Comparison of ENCODE assay signal across 20 cellular contexts in genomic region chr19:4043410-4043809, GRCh38. TPM values are rescaled to one million over a fixed set of nuclear protein-coding genes. Genes with fewer than 3 reads are reported as not detected.
DNase-seq lines count a peak whose midpoint lies in the region; ATAC-seq and TF ChIP-seq lines count a peak whose summit lies in the region.
"Had no signal": no experiment of that assay in that cellular context is flagged by ENCODE, and none has a peak within 500 bp of the region (broad histone marks: within the 10 kb centered on the region; RNA-seq: fewer than 3 reads in every experiment).

No MANE protein-coding gene starts in this region.

- in situ Hi-C loops in transverse colon (cut with MboI; ENCODE audit: low pct_ligation_motif_present in 1 of 4, low pct_unique_long_range_greater_than_20kb in 1 of 4, low sequenced_read_pairs in 3 of 4), result no loop called here

- peaks cover 3 to 36% (median 17%) of the 10 kb centered on the region in 4 donors for H3K4me1 ChIP-seq in transverse colon
- H3K4me1 ChIP-seq: HAP-1, SJSA1 had no signal

- no peaks in the 10 kb centered on the region for H3K27me3 Mint-ChIP-seq in activated T-cell treated with anti-CD3 and anti-CD28 coated beads, Interleukin-2, amount 50 U/mL, for 72 hours (ENCODE audit: low read depth)
- H3K27me3 Mint-ChIP-seq in nephron progenitor cell (ENCODE audit: low read depth, poor library complexity), result no peaks in the 10 kb centered on the region

- no peak overlapping the region for H3K4me3 ChIP-seq in transverse colon
- H3K4me3 ChIP-seq: HAP-1, SJSA1 had no signal

- H3K9me3 ChIP-seq in transverse colon, result no peaks in the 10 kb centered on the region
- H3K9me3 ChIP-seq: HAP-1, SJSA1 had no signal

- H3K27me3 ChIP-seq in transverse colon, result no peaks in the 10 kb centered on the region
- H3K27me3 ChIP-seq: SJSA1 had no signal

- peaks cover 0 to 22% (median 11%) of the 10 kb centered on the region in 4 donors for H3K36me3 ChIP-seq in transverse colon

- 42% methylated on average over 11 of the region's 11 CpGs; no CpG with 5 or more reads in 1 of the 2 donors for WGBS in transverse colon (ENCODE audit: low coverage in 1 of 2), 2 donors

- intact Hi-C loops in transverse colon (cut with DNase I; ENCODE audit: low total_unique reads), result no loop called here

- H3K27ac ChIP-seq in VCaP, result peak overlapping the region; percentile 73
- H3K27ac ChIP-seq in transverse colon, result peak overlapping the region; percentile 14 to 53 (median 44)
- H3K27ac ChIP-seq: SJSA1 had no signal

- H3K27ac Mint-ChIP-seq in activated T-cell treated with anti-CD3 and anti-CD28 coated beads, Interleukin-2, amount 50 U/mL, for 72 hours, result peak overlapping the region; percentile 50
- H3K27ac Mint-ChIP-seq in nephron progenitor cell, result peak overlapping the region; percentile 78

- no peak for ATAC-seq in activated T-cell treated with anti-CD3 and anti-CD28 coated beads, Interleukin-2, amount 50 U/mL, for 72 hours (replicated peaks in 1 of 2)

- no peak for TF ChIP-seq POLR2A in transverse colon (IDR thresholded peaks at IDR 0.05)

- H3K9me3 Mint-ChIP-seq in activated T-cell treated with anti-CD3 and anti-CD28 coated beads, Interleukin-2, amount 50 U/mL, for 72 hours, result no peaks in the 10 kb centered on the region
- H3K9me3 Mint-ChIP-seq in nephron progenitor cell, result no peaks in the 10 kb centered on the region
- H3K9me3 Mint-ChIP-seq: CD14-positive monocyte had no signal

- H3K4me3 Mint-ChIP-seq in activated T-cell treated with anti-CD3 and anti-CD28 coated beads, Interleukin-2, amount 50 U/mL, for 72 hours, result no peak overlapping the region
- H3K4me3 Mint-ChIP-seq in nephron progenitor cell, result no peak overlapping the region
- H3K4me3 Mint-ChIP-seq: CD14-positive monocyte had no signal

- TF ChIP-seq EP300 in transverse colon (IDR thresholded peaks at IDR 0.05; ENCODE audit: low read depth), result no peak

- H3K36me3 Mint-ChIP-seq in activated T-cell treated with anti-CD3 and anti-CD28 coated beads, Interleukin-2, amount 50 U/mL, for 72 hours (ENCODE audit: insufficient read depth in 2 of 2), result peaks cover 0 to 3% of the 10 kb centered on the region in 2 donors
- H3K36me3 Mint-ChIP-seq in nephron progenitor cell (ENCODE audit: low read depth), result peaks cover 25% of the 10 kb centered on the region

- TF ChIP-seq CTCF in VCaP (conservative IDR thresholded peaks at IDR 0.05) (no peak), nephron progenitor cell (IDR thresholded peaks at IDR 0.05) (no peak), transverse colon (IDR thresholded peaks at IDR 0.05) (no peak)

- H3K4me1 Mint-ChIP-seq in activated T-cell treated with anti-CD3 and anti-CD28 coated beads, Interleukin-2, amount 50 U/mL, for 72 hours (ENCODE audit: low read depth), result no peaks in the 10 kb centered on the region
- peaks cover 28% of the 10 kb centered on the region for H3K4me1 Mint-ChIP-seq in nephron progenitor cell
- H3K4me1 Mint-ChIP-seq: CD14-positive monocyte had no signal

- DNase-seq in activated T-cell treated with anti-CD3 and anti-CD28 coated beads, Interleukin-2, amount 50 U/mL, for 72 hours, result no peak
- DNase-seq in activated T-cell treated with anti-CD3 and anti-CD28 coated beads, Interleukin-2, amount 50 U/mL, for 48 hours, result no peak
- DNase-seq in nephron progenitor cell (no peak), transverse colon (no peak), GOT3 (lab: John Stamatoyannopoulos, UW) (no peak), kidney glomerular epithelial cell (lab: John Stamatoyannopoulos, UW) (no peak)
- DNase-seq in activated effector memory CD4-positive, alpha-beta T cell treated with Interleukin-2 at 50 U/mL for 16 hours, result no peak
- DNase-seq: EL, GF-D8, KG1, NCI-H1092 treated with DMSO at 0.1 percent for 48 hours, NCI-H1436 treated with DMSO at 0.1 percent for 48 hours, NCI-H1930, NCI-H345, NCI-H524, NCI-H774 had no signal

RNA-seq across cellular contexts. Expression of gene ZBTB7A, which starts 23.3 kb away (rescaled TPM):
- total RNA-seq in activated T-cell treated with anti-CD3 and anti-CD28 coated beads, Interleukin-2, amount 50 U/mL, for 72 hours, result 10 to 100 TPM; 29.9 to 39.6 TPM
- 100 to 1,000 TPM; 101 to 224 (median 141) TPM for total RNA-seq in transverse colon

RNA-seq across cellular contexts. Expression of gene PIAS4, which starts 35.9 kb away (rescaled TPM):
- 10 to 100 TPM; 33.4 TPM for total RNA-seq in activated T-cell treated with anti-CD3 and anti-CD28 coated beads, Interleukin-2, amount 50 U/mL, for 72 hours
- 100 to 1,000 TPM in 1 of 4 donors, 10 to 100 TPM in 3; 15.5 to 110 (median 23.0) TPM for total RNA-seq in transverse colon

RNA-seq across cellular contexts. Expression of gene EEF2, which starts 58.1 kb away (rescaled TPM):
- total RNA-seq in activated T-cell treated with anti-CD3 and anti-CD28 coated beads, Interleukin-2, amount 50 U/mL, for 72 hours, result 1,000 to 10,000 TPM; 3,876 to 4,058 TPM
- 1,000 to 10,000 TPM; 1,013 to 1,686 (median 1,532) TPM for total RNA-seq in transverse colon
